Comparison of ENCODE assay signal across 23 cellular contexts in genomic region chr13:102907886-102908515, GRCh38.
DNase-seq lines count a peak whose midpoint lies in the region; ATAC-seq and TF ChIP-seq lines count a peak whose summit lies in the region.
"Had no signal": no experiment of that assay in that cellular context is flagged by ENCODE, and none has a peak within 500 bp of the region (broad histone marks: within the 10 kb centered on the region; RNA-seq: fewer than 3 reads in every experiment).

No MANE protein-coding gene starts in this region.

- H3K36me3 ChIP-seq in left lung, result no peaks in the 10 kb centered on the region
- H3K36me3 ChIP-seq: adrenal gland, brain microvascular endothelial cell, pancreas had no signal

- no peaks in the 10 kb centered on the region for H3K4me1 ChIP-seq in left lung
- H3K4me1 ChIP-seq: adrenal gland, pancreas had no signal

- intact Hi-C loops in left lung (cut with DNase I), result no loop called here
- intact Hi-C loops in Right ventricle myocardium inferior (cut with DNase I), result no loop called here

- peak; percentile 1 for DNase-seq in EH (ENCODE audit: low read depth)
- DNase-seq in iris pigment epithelial cell (ENCODE audit: low read depth), result peak; percentile 22
- no peak for DNase-seq in left lung
- no peak for DNase-seq in Right ventricle myocardium inferior (ENCODE audit: missing footprints)
- no peak for DNase-seq in activated effector memory CD4-positive, alpha-beta T cell treated with anti-CD3 and anti-CD28 coated beads, Interleukin-2, amount 50 U/mL, for 16 hours
- no peak for DNase-seq in T-helper 9 cell
- DNase-seq: activated CD4-positive, alpha-beta T cell treated with anti-CD3 and anti-CD28 coated beads, Interleukin-2, amount 50 U/mL, for 1 hour; activated naive CD4-positive, alpha-beta T cell treated with anti-CD3 and anti-CD28 coated beads for 36 hours; activated T-cell treated with anti-CD3 and anti-CD28 coated beads, Interleukin-2, amount 50 U/mL, for 48 hours; adrenal gland; brain microvascular endothelial cell; CD8-positive, alpha-beta T cell; glutamatergic neuron; NCI-H187; NCI-H524 treated with DMSO at 0.1 percent for 48 hours; pancreas; SIG-M5; stimulated activated CD4-positive, alpha-beta T cell treated with anti-CD3 and anti-CD28 coated beads, Interleukin-12 subunit alpha, Interleukin-12 subunit beta, amount 100 ng/mL, for 4 hours; stimulated activated CD4-positive, alpha-beta T cell treated with anti-CD3 and anti-CD28 coated beads, Interleukin-4, amount 100 ng/mL, for 1 hour; SW 1271; T1000 had no signal

- TF ChIP-seq CTCF in left lung (IDR thresholded peaks at IDR 0.05), result no peak

- H3K4me3 ChIP-seq in left lung, result no peak overlapping the region
- H3K4me3 ChIP-seq: adrenal gland, pancreas had no signal

- no peak overlapping the region for H3K27ac ChIP-seq in left lung
- H3K27ac ChIP-seq: adrenal gland, brain microvascular endothelial cell, pancreas had no signal

- H3K9me3 ChIP-seq in left lung, result no peaks in the 10 kb centered on the region
- H3K9me3 ChIP-seq: adrenal gland, pancreas had no signal

- H3K27me3 ChIP-seq in left lung, result no peaks in the 10 kb centered on the region
- H3K27me3 ChIP-seq: brain microvascular endothelial cell, pancreas had no signal

- ATAC-seq in GM21717 (IDR thresholded peaks at IDR 0.05; ENCODE audit: unreplicated experiment) (peak; percentile 4), HG03457 (IDR thresholded peaks at IDR 0.05; ENCODE audit: unreplicated experiment) (peak; percentile 11), left lung (no peak), Right ventricle myocardium inferior (no peak)
- ATAC-seq: CD8-positive, alpha-beta T cell; pancreas had no signal

Comparison
In these comparisons a context has a peak if more than half of its experiments do, and no peak if none do; other contexts are left out.
1. DNase-seq: peak in EH (single experiment) and iris pigment epithelial cell (single experiment); none in left lung (0 of 2), Right ventricle myocardium inferior (single experiment), activated effector memory CD4-positive, alpha-beta T cell treated with anti-CD3 and anti-CD28 coated beads, Interleukin-2, amount 50 U/mL, for 16 hours (single experiment) and T-helper 9 cell (single experiment).
2. ATAC-seq: peak in GM21717 (single experiment) and HG03457 (single experiment); none in left lung (single experiment) and Right ventricle myocardium inferior (single experiment).